1 cellular context compared by ENCODE assay signal in the genomic region with DNA sequence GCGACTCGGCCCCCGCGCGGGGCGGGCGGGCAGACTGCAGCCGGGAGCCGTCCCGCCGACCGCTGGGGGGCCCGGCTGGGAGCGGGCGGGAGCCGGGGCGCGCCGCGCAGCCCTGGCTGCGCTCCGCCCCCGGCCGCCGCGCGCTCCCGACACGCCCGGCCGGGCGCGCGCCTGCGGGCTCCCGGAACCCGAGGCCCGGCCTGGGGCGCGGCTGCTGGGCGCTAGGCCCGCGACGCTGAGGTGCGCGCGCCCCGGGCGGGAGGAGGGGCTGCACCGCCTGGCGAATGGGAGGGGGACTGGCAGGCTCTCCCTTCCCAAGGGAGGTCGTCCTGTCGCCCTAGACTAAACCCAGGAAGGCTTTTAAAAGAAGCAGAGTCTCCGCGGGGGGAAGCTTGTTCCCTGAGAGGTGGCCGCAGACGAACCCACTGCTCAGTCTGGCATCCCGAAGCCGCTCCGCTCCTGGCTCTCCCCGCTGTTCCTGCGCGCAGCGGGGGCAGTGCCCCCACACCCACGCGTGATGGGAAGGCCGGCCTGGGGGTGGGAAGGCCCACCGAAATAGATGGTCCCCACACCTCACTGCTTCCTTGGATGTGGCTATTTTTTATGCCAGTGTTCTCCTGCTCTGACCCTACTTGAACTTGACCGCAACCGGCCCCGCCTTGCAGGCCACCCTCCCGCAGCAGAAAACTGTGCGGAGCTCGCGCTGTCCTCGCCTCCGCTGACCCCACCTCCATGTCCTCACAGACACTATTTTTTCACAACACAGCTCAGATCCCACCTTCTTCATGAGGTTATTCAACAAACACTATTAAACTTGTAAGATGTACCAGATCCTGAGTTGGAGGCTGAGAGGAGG.
TF ChIP-seq lines count a peak whose summit lies in the region.

A gene with protein sequence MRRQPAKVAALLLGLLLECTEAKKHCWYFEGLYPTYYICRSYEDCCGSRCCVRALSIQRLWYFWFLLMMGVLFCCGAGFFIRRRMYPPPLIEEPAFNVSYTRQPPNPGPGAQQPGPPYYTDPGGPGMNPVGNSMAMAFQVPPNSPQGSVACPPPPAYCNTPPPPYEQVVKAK (minus strand): TSS at position 125 of the 856 bp plus-strand sequence. CDS start 178 bp downstream, outside the sequence.

TF ChIP-seq in GM12878, 131 proteins besides CTCF, POLR2A, EP300 and RAD21 (continued from another document):
- TF ChIP-seq, protein P1, sequence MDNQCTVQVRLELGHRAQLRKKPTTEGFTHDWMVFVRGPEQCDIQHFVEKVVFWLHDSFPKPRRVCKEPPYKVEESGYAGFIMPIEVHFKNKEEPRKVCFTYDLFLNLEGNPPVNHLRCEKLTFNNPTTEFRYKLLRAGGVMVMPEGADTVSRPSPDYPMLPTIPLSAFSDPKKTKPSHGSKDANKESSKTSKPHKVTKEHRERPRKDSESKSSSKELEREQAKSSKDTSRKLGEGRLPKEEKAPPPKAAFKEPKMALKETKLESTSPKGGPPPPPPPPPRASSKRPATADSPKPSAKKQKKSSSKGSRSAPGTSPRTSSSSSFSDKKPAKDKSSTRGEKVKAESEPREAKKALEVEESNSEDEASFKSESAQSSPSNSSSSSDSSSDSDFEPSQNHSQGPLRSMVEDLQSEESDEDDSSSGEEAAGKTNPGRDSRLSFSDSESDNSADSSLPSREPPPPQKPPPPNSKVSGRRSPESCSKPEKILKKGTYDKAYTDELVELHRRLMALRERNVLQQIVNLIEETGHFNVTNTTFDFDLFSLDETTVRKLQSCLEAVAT (IDR thresholded peaks at IDR 0.05): peak; percentile 58
- TF ChIP-seq, protein P2, sequence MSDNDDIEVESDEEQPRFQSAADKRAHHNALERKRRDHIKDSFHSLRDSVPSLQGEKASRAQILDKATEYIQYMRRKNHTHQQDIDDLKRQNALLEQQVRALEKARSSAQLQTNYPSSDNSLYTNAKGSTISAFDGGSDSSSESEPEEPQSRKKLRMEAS (IDR thresholded peaks at IDR 0.05; ENCODE audit: low read depth, low read length): no peak
- TF ChIP-seq TARDBP (IDR thresholded peaks at IDR 0.05; ENCODE audit: borderline replicate concordance): no peak
- TF ChIP-seq PAX5 (IDR thresholded peaks at IDR 0.05; ENCODE audit: borderline replicate concordance, low read depth, low read length): 0 out of 2 replicates have a peak, but pooled peaks have one; percentile 9
- TF ChIP-seq RFX5 (IDR thresholded peaks at IDR 0.05; ENCODE audit: low read depth, low read length): no peak
- no peak for TF ChIP-seq ZNF622 (IDR thresholded peaks at IDR 0.05)
- 0 out of 2 replicates have a peak, but pooled peaks have one; percentile 69 for TF ChIP-seq NBN (IDR thresholded peaks at IDR 0.05)
- TF ChIP-seq, protein P3, sequence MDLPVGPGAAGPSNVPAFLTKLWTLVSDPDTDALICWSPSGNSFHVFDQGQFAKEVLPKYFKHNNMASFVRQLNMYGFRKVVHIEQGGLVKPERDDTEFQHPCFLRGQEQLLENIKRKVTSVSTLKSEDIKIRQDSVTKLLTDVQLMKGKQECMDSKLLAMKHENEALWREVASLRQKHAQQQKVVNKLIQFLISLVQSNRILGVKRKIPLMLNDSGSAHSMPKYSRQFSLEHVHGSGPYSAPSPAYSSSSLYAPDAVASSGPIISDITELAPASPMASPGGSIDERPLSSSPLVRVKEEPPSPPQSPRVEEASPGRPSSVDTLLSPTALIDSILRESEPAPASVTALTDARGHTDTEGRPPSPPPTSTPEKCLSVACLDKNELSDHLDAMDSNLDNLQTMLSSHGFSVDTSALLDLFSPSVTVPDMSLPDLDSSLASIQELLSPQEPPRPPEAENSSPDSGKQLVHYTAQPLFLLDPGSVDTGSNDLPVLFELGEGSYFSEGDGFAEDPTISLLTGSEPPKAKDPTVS (IDR thresholded peaks at IDR 0.05; ENCODE audit: low read depth, low read length): no peak
